Comparison of ENCODE assay signal across 9 cellular contexts in genomic region chr1:164602480-164603093, GRCh38. TPM values are rescaled to one million over a fixed set of nuclear protein-coding genes. Genes with fewer than 3 reads are reported as not detected.
DNase-seq lines count a peak whose midpoint lies in the region; ATAC-seq and TF ChIP-seq lines count a peak whose summit lies in the region.
"Had no signal": no experiment of that assay in that cellular context is flagged by ENCODE, and none has a peak within 500 bp of the region (broad histone marks: within the 10 kb centered on the region; RNA-seq: fewer than 3 reads in every experiment).

No MANE protein-coding gene starts in this region.

- TF ChIP-seq POLR2A in uterus (IDR thresholded peaks at IDR 0.05): no peak

- in situ Hi-C loops in brain microvascular endothelial cell (cut with HindIII; ENCODE audit: low pct_ligation_motif_present, low sequenced_read_pairs): no loop called here

- ATAC-seq in HG02571 (IDR thresholded peaks at IDR 0.05; ENCODE audit: unreplicated experiment): no peak

- H3K27me3 ChIP-seq in brain microvascular endothelial cell (replicated peaks) (no peaks in the 10 kb centered on the region), uterus (no peaks in the 10 kb centered on the region)

- H3K27ac ChIP-seq in brain microvascular endothelial cell: no peak overlapping the region
- H3K27ac ChIP-seq in uterus: peak overlapping the region; percentile 58 to 82

- H3K4me1 ChIP-seq in uterus: peaks cover 13 to 24% of the 10 kb centered on the region in 2 donors

- intact Hi-C loops in uterus (cut with DNase I; ENCODE audit: low total_unique reads): no loop called here

- no peak overlapping the region for H3K4me3 ChIP-seq in brain microvascular endothelial cell (ENCODE audit: low read depth, low read length)
- H3K4me3 ChIP-seq in uterus: no peak overlapping the region

- TF ChIP-seq CTCF in brain microvascular endothelial cell (IDR thresholded peaks at IDR 0.05; ENCODE audit: low read depth, low read length, missing control alignments) (no peak), uterus (IDR thresholded peaks at IDR 0.05) (no peak)

- no peaks in the 10 kb centered on the region for H3K9me3 ChIP-seq in uterus

- peak; percentile 38 for DNase-seq in NCI-H510A treated with DMSO at 0.1 percent for 48 hours (lab: John Stamatoyannopoulos, UW)
- DNase-seq in NCI-H510A (lab: John Stamatoyannopoulos, UW): no peak
- peak; percentile 32 for DNase-seq in brain microvascular endothelial cell
- peak; percentile 96 for DNase-seq in left kidney (ENCODE audit: low read depth, low spot score)
- peak; percentile 70 for DNase-seq in uterus
- no peak for DNase-seq in activated naive CD4-positive, alpha-beta T cell (lab: John Stamatoyannopoulos, UW)
- no peak for DNase-seq in activated CD4-positive, alpha-beta T cell treated with anti-CD3 and anti-CD28 coated beads for 1 hour
- DNase-seq: CD4-positive, alpha-beta memory T cell had no signal

- H3K36me3 ChIP-seq in brain microvascular endothelial cell (replicated peaks) (peaks cover 4% of the 10 kb centered on the region), uterus (no peaks in the 10 kb centered on the region)

RNA-seq across cellular contexts. Expression of gene PBX1, which starts 43.6 kb away (rescaled TPM):
- total RNA-seq in uterus: 100 to 1,000 TPM; 122 to 831 (median 207) TPM

Comparison
In these comparisons a context has a peak if more than half of its experiments do, and no peak if none do; other contexts are left out.
1. DNase-seq: peak in NCI-H510A treated with DMSO at 0.1 percent for 48 hours (single experiment), brain microvascular endothelial cell (single experiment), left kidney (single experiment) and uterus (2 of 2); none in NCI-H510A (single experiment), activated naive CD4-positive, alpha-beta T cell (0 of 4) and activated CD4-positive, alpha-beta T cell treated with anti-CD3 and anti-CD28 coated beads for 1 hour (single experiment).